11 cellular contexts compared by ENCODE assay signal in genomic region chr16:88691924-88692560, GRCh38. TPM values are rescaled to one million over a fixed set of nuclear protein-coding genes. Genes with fewer than 3 reads are reported as not detected.
A peak's percentile ranks its signal among the peaks of the same experiment; 100 is the strongest.
DNase-seq lines count a peak whose midpoint lies in the region; ATAC-seq and TF ChIP-seq lines count a peak whose summit lies in the region.
"Had no signal": no experiment of that assay in that cellular context is flagged by ENCODE, and none has a peak within 500 bp of the region (broad histone marks: within the 10 kb centered on the region; RNA-seq: fewer than 3 reads in every experiment).

No MANE protein-coding gene starts in this region.

- H4K91ac ChIP-seq in trophoblast cell (ENCODE audit: low read depth, low read length), result no peak overlapping the region

- no peaks in the 10 kb centered on the region for H4K20me1 ChIP-seq in osteoblast (ENCODE audit: insufficient read depth, low read length)

- no peaks in the 10 kb centered on the region for H3K79me1 ChIP-seq in trophoblast cell (ENCODE audit: low read length)

- H3K18ac ChIP-seq in trophoblast cell (ENCODE audit: low read length), result no peak overlapping the region

- DNase-seq in GDM1 (lab: John Stamatoyannopoulos, UW) (peak; percentile 87), OCI-M1 (lab: John Stamatoyannopoulos, UW) (peak; percentile 89), osteoblast (ENCODE audit: insufficient read length, low spot score, missing footprints) (peak; percentile 84), NCI-H446 (lab: John Stamatoyannopoulos, UW) (no peak), SHP77 (lab: John Stamatoyannopoulos, UW) (no peak), trophoblast cell (no peak)
- no peak for DNase-seq in activated naive CD8-positive, alpha-beta T cell treated with anti-CD3 and anti-CD28 coated beads for 36 hours
- DNase-seq: islet precursor cell, MG63 had no signal

- peak overlapping the region; percentile 60 for H3K27ac Mint-ChIP-seq in activated naive CD8-positive, alpha-beta T cell treated with anti-CD3 and anti-CD28 coated beads for 36 hours

- H2BK120ac ChIP-seq in trophoblast cell (ENCODE audit: insufficient read depth, low read length, poor library complexity), result no peak overlapping the region

- no peak overlapping the region for H3K4me2 ChIP-seq in osteoblast (ENCODE audit: insufficient read depth, low read length)
- H3K4me2 ChIP-seq in trophoblast cell (ENCODE audit: low read length), result no peak overlapping the region

- H3K9me3 Mint-ChIP-seq in activated naive CD8-positive, alpha-beta T cell treated with anti-CD3 and anti-CD28 coated beads for 36 hours, result no peaks in the 10 kb centered on the region

- H3K27me3 ChIP-seq in osteoblast (ENCODE audit: insufficient read depth, low read length) (peaks cover 10% of the 10 kb centered on the region), trophoblast cell (ENCODE audit: insufficient read depth, low read length) (no peaks in the 10 kb centered on the region)
- H3K27me3 ChIP-seq: MG63 had no signal

- ATAC-seq in HG02885 (IDR thresholded peaks at IDR 0.05; ENCODE audit: poor library complexity, unreplicated experiment), result no peak

- H3K27me3 Mint-ChIP-seq in activated naive CD8-positive, alpha-beta T cell treated with anti-CD3 and anti-CD28 coated beads for 36 hours, result no peaks in the 10 kb centered on the region

- no peak overlapping the region for H2BK5ac ChIP-seq in trophoblast cell (ENCODE audit: low read depth, low read length, poor library complexity)

- H3K9me3 ChIP-seq in osteoblast (ENCODE audit: low read depth, low read length), result no peaks in the 10 kb centered on the region
- no peaks in the 10 kb centered on the region for H3K9me3 ChIP-seq in trophoblast cell (ENCODE audit: insufficient read depth, low read depth, low read length)
- H3K9me3 ChIP-seq: MG63 had no signal

- H4K8ac ChIP-seq in trophoblast cell (ENCODE audit: low read depth, low read length), result no peak overlapping the region

- H3K79me2 ChIP-seq in osteoblast (ENCODE audit: insufficient read depth, low read length), result no peaks in the 10 kb centered on the region
- H3K79me2 ChIP-seq in trophoblast cell (ENCODE audit: control insufficient read depth, insufficient read depth, low read length, poor library complexity), result no peaks in the 10 kb centered on the region
- H3K79me2 ChIP-seq: parathyroid adenoma had no signal

- H3K4ac ChIP-seq in trophoblast cell (ENCODE audit: low read depth, low read length), result no peak overlapping the region

- no CpG with 5 or more reads among the region's 26 CpGs for WGBS in trophoblast cell (ENCODE audit: extremely low coverage, insufficient coverage, insufficient read length)

- H3K4me1 Mint-ChIP-seq in activated naive CD8-positive, alpha-beta T cell treated with anti-CD3 and anti-CD28 coated beads for 36 hours, result peaks cover 27% of the 10 kb centered on the region

- no peaks in the 10 kb centered on the region for H3K36me3 Mint-ChIP-seq in activated naive CD8-positive, alpha-beta T cell treated with anti-CD3 and anti-CD28 coated beads for 36 hours

- H2BK12ac ChIP-seq in trophoblast cell (ENCODE audit: low read length), result no peak overlapping the region

- peaks cover under 1% of the 10 kb centered on the region for H3K4me1 ChIP-seq in osteoblast (ENCODE audit: insufficient read depth, low read length)
- no peaks in the 10 kb centered on the region for H3K4me1 ChIP-seq in trophoblast cell (ENCODE audit: control insufficient read depth in 1 of 2, insufficient read depth in 2 of 2, low read length in 2 of 2)

- H4K12ac ChIP-seq in trophoblast cell (ENCODE audit: low read depth, low read length), result no peak overlapping the region

- H2AFZ ChIP-seq in osteoblast (ENCODE audit: low read length) (no peak overlapping the region), trophoblast cell (ENCODE audit: insufficient read depth, low read length, poor library complexity) (no peak overlapping the region)
- H2AFZ ChIP-seq: parathyroid adenoma had no signal

- H3K36me3 ChIP-seq in osteoblast (ENCODE audit: insufficient read depth, low read length) (peaks cover 3% of the 10 kb centered on the region), trophoblast cell (ENCODE audit: control insufficient read depth in 1 of 2, insufficient read depth in 2 of 2, low read length in 2 of 2) (peaks cover under 1 to 1% of the 10 kb centered on the region in 2 experiments)
- H3K36me3 ChIP-seq: MG63 had no signal

- no peak overlapping the region for H3K4me3 Mint-ChIP-seq in activated naive CD8-positive, alpha-beta T cell treated with anti-CD3 and anti-CD28 coated beads for 36 hours

- H3K4me3 ChIP-seq in osteoblast (ENCODE audit: insufficient read depth, low read length), result no peak overlapping the region
- H3K4me3 ChIP-seq in trophoblast cell (ENCODE audit: low read depth, low read length), result no peak overlapping the region
- H3K4me3 ChIP-seq: MG63 had no signal

- no peak overlapping the region for H3K27ac ChIP-seq in osteoblast (ENCODE audit: low read depth, low read length)
- no peak overlapping the region for H3K27ac ChIP-seq in trophoblast cell (ENCODE audit: low read depth, low read length)
- H3K27ac ChIP-seq: parathyroid adenoma had no signal

- TF ChIP-seq CTCF in osteoblast (IDR thresholded peaks at IDR 0.05; ENCODE audit: extremely low read depth, low read depth, low read length), result no peak

- H3K9ac ChIP-seq in trophoblast cell (ENCODE audit: low read length), result no peak overlapping the region
- H3K9ac ChIP-seq: parathyroid adenoma had no signal

- no peak overlapping the region for H3K14ac ChIP-seq in trophoblast cell (ENCODE audit: low read length)

- no peak overlapping the region for H2AK5ac ChIP-seq in trophoblast cell (ENCODE audit: low read length)

- no peak overlapping the region for H3K23ac ChIP-seq in trophoblast cell (ENCODE audit: low read length)

RNA-seq across cellular contexts. Expression of gene SNAI3, which starts 5.7 kb away (rescaled TPM):
- total RNA-seq in activated naive CD8-positive, alpha-beta T cell treated with anti-CD3 and anti-CD28 coated beads for 36 hours, result 1 to 10 TPM; 2.0 to 2.2 TPM
- total RNA-seq in osteoblast, result not detected in 2 replicates
- 0.27 and 0.31 TPM in 2 replicates for polyA plus RNA-seq in trophoblast cell (2013)

RNA-seq across cellular contexts. Expression of gene RNF166, which starts 14.2 kb away (rescaled TPM):
- 10 to 100 TPM; 58.7 to 59.0 TPM for total RNA-seq in activated naive CD8-positive, alpha-beta T cell treated with anti-CD3 and anti-CD28 coated beads for 36 hours
- total RNA-seq in osteoblast, result 14.5 and 18.0 TPM in 2 replicates
- 8.7 and 8.8 TPM in 2 replicates for polyA plus RNA-seq in trophoblast cell (2013)

RNA-seq across cellular contexts. Expression of gene CTU2, which starts 14.3 kb away (rescaled TPM):
- total RNA-seq in activated naive CD8-positive, alpha-beta T cell treated with anti-CD3 and anti-CD28 coated beads for 36 hours, result 10 to 100 TPM; 59.7 to 62.7 TPM
- 14.8 and 15.6 TPM in 2 replicates for total RNA-seq in osteoblast
- 25.4 and 28.4 TPM in 2 replicates for polyA plus RNA-seq in trophoblast cell (2013)

RNA-seq across cellular contexts. Expression of gene MVD, which starts 29.2 kb away (rescaled TPM):
- 10 to 100 TPM; 53.3 to 56.6 TPM for total RNA-seq in activated naive CD8-positive, alpha-beta T cell treated with anti-CD3 and anti-CD28 coated beads for 36 hours
- total RNA-seq in osteoblast, result 67.3 and 73.1 TPM in 2 replicates
- polyA plus RNA-seq in trophoblast cell (2013), result 102 and 109 TPM in 2 replicates

RNA-seq across cellular contexts. Expression of gene CYBA, which starts 41.2 kb away (rescaled TPM):
- 100 to 1,000 TPM; 197 to 204 TPM for total RNA-seq in activated naive CD8-positive, alpha-beta T cell treated with anti-CD3 and anti-CD28 coated beads for 36 hours
- 144 and 250 TPM in 2 replicates for total RNA-seq in osteoblast
- polyA plus RNA-seq in trophoblast cell (2013), result 218 TPM in 2 replicates

Comparison
In these comparisons a context has a peak if more than half of its experiments do, and no peak if none do; other contexts are left out.
1. DNase-seq: peak in GDM1 (single experiment), OCI-M1 (single experiment) and osteoblast (single experiment); none in activated naive CD8-positive, alpha-beta T cell treated with anti-CD3 and anti-CD28 coated beads for 36 hours (single experiment), NCI-H446 (0 of 2), SHP77 (0 of 2) and trophoblast cell (0 of 2).